ENCODE assay signal across 22 cellular contexts in genomic region chr6:6995328-6995727, GRCh38.
"Had no signal": no experiment of that assay in that cellular context is flagged by ENCODE, and none has a peak within 500 bp of the region (broad histone marks: within the 10 kb centered on the region; RNA-seq: fewer than 3 reads in every experiment).

No MANE protein-coding gene starts in this region.

- H3K27me3 ChIP-seq: adrenal gland, body of pancreas, cardiac muscle cell, dorsolateral prefrontal cortex, left lung, ovary, testis, transverse colon had no signal

- H3K9me3 ChIP-seq: adrenal gland, body of pancreas, left lung, ovary, testis, transverse colon had no signal

- ATAC-seq: activated CD4-positive, alpha-beta T cell treated with anti-CD3 and anti-CD28 coated beads for 36 hours; body of pancreas; effector memory CD8-positive, alpha-beta T cell; left lung had no signal

- H3K27ac ChIP-seq: adrenal gland, body of pancreas, cardiac muscle cell, coronary artery, dorsolateral prefrontal cortex, ovary, testis, transverse colon had no signal

- H3K4me1 ChIP-seq: testis, transverse colon had no signal

- H3K36me3 ChIP-seq: adrenal gland, cardiac muscle cell, left lung, ovary, transverse colon had no signal

- DNase-seq: activated CD4-positive, alpha-beta T cell treated with anti-CD3 and anti-CD28 coated beads for 36 hours; activated CD4-positive, CD25-positive, alpha-beta regulatory T cell; activated effector memory CD4-positive, alpha-beta T cell treated with Interleukin-2 at 50 U/mL for 16 hours; activated naive CD4-positive, alpha-beta T cell treated with anti-CD3 and anti-CD28 coated beads for 36 hours; activated naive CD8-positive, alpha-beta T cell treated with anti-CD3 and anti-CD28 coated beads for 36 hours; activated T-cell treated with anti-CD3 and anti-CD28 coated beads for 4 hours; adrenal gland; aorta; body of pancreas; dorsolateral prefrontal cortex; effector memory CD8-positive, alpha-beta T cell; erythroblast; head of caudate nucleus; left lung; ovary; retina; stimulated activated CD4-positive, alpha-beta T cell treated with anti-CD3 and anti-CD28 coated beads, Interleukin-2, amount 100 ng/mL, for 48 hours; stimulated activated naive CD4-positive, alpha-beta T cell treated with Interleukin-2 at 50 U/mL for 16 hours; testis; transverse colon had no signal

- H3K4me3 ChIP-seq: adrenal gland, body of pancreas, cardiac muscle cell, coronary artery, dorsolateral prefrontal cortex, left lung, ovary, testis, transverse colon had no signal
